ENCODE assay signal across 1 cellular context in the genomic region with DNA sequence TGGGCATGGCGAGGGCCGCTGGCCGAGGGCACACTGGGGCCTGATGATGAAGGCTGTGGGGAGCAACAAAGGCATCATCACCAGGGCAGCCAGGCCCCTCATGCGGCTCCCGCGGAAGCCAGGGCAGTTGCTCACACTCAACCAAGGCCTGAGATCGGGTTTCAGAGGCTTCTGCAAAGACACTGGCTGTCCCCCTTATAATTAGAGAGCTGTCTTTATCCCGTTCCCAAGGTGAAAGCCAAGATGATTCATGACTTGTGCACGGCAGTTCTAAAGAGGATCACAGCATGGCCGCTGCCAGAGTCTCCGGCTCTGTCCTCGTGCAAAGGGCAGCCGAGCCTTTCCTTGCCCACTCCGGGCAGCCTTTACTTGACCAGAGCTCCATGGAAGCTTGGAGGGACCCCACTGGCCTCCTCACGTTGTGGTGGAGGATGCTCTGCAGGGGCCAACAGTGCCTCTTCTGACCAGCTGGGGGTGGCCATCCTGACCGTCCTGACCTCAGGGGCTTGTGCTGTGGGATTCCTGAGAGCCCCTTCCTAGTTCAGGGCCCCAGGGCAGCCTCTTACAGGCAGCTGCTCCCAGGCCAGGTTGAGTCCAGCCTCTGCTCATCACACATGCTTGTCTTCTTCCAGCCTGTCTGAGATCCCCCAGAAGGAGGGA.
TF ChIP-seq lines count a peak whose summit lies in the region.

No MANE protein-coding gene starts in this region.

TF ChIP-seq in liver, 16 proteins besides CTCF, POLR2A, EP300 and RAD21 (continued from another document):
- TF ChIP-seq, protein P1, sequence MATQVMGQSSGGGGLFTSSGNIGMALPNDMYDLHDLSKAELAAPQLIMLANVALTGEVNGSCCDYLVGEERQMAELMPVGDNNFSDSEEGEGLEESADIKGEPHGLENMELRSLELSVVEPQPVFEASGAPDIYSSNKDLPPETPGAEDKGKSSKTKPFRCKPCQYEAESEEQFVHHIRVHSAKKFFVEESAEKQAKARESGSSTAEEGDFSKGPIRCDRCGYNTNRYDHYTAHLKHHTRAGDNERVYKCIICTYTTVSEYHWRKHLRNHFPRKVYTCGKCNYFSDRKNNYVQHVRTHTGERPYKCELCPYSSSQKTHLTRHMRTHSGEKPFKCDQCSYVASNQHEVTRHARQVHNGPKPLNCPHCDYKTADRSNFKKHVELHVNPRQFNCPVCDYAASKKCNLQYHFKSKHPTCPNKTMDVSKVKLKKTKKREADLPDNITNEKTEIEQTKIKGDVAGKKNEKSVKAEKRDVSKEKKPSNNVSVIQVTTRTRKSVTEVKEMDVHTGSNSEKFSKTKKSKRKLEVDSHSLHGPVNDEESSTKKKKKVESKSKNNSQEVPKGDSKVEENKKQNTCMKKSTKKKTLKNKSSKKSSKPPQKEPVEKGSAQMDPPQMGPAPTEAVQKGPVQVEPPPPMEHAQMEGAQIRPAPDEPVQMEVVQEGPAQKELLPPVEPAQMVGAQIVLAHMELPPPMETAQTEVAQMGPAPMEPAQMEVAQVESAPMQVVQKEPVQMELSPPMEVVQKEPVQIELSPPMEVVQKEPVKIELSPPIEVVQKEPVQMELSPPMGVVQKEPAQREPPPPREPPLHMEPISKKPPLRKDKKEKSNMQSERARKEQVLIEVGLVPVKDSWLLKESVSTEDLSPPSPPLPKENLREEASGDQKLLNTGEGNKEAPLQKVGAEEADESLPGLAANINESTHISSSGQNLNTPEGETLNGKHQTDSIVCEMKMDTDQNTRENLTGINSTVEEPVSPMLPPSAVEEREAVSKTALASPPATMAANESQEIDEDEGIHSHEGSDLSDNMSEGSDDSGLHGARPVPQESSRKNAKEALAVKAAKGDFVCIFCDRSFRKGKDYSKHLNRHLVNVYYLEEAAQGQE (IDR thresholded peaks at IDR 0.05), result no peak
- TF ChIP-seq GABPA (IDR thresholded peaks at IDR 0.05 in 1 of 2, conservative IDR thresholded peaks at IDR 0.05 in 1 of 2), result no peak
